ENCODE assay signal across 28 cellular contexts in genomic region chr11:71146846-71147245, GRCh38.
"Had no signal": no experiment of that assay in that cellular context is flagged by ENCODE, and none has a peak within 500 bp of the region (broad histone marks: within the 10 kb centered on the region; RNA-seq: fewer than 3 reads in every experiment).

No MANE protein-coding gene starts in this region.

- H3K36me3 ChIP-seq: esophagus muscularis mucosa, gastroesophageal sphincter, heart left ventricle, left ventricle myocardium inferior, lower lobe of right lung, pancreas, prostate gland, right atrium auricular region, thoracic aorta, tibial nerve, upper lobe of left lung, uterus had no signal

- H3K4me1 ChIP-seq: esophagus muscularis mucosa, foreskin keratinocyte, gastroesophageal sphincter, heart left ventricle, left ventricle myocardium inferior, lower lobe of right lung, pancreas, prostate gland, right atrium auricular region, tibial nerve, upper lobe of left lung, uterus had no signal

- H3K9me3 Mint-ChIP-seq: stimulated activated naive CD8-positive, alpha-beta T cell treated with anti-CD3 and anti-CD28 coated beads, Interleukin-15, Interleukin-2, amounts not matched to agents 100 ng/mL and 50 ng/mL, for 24 hours had no signal

- H2AFZ ChIP-seq: hepatocyte had no signal

- FAIRE-seq: endothelial cell of umbilical vein, pancreas had no signal

- H3K4me1 Mint-ChIP-seq: stimulated activated naive B cell treated with anti-CD40 and anti-IgM and Interleukin-4, amounts not matched to agents 10 μg/mL and 1 μg/mL and 100 μg/mL, for 72 hours had no signal

- H3K27ac ChIP-seq: coronary artery, esophagus muscularis mucosa, foreskin keratinocyte, gastroesophageal sphincter, heart left ventricle, hepatocyte, left ventricle myocardium inferior, lower lobe of right lung, pancreas, prostate gland, right atrium auricular region, skin epidermis, thoracic aorta, tibial nerve, upper lobe of left lung, uterus had no signal

- H3K27me3 ChIP-seq: foreskin keratinocyte, hepatocyte, pancreas, right atrium auricular region, tibial nerve, upper lobe of left lung, uterus had no signal

- H3K4me3 ChIP-seq: coronary artery, esophagus muscularis mucosa, gastroesophageal sphincter, heart left ventricle, hepatocyte, left ventricle myocardium inferior, lower lobe of right lung, pancreas, prostate gland, right atrium auricular region, skin epidermis, thoracic aorta, tibial nerve, upper lobe of left lung, uterus had no signal

- ATAC-seq: foreskin keratinocyte; gastroesophageal sphincter; heart left ventricle; left colon; naive thymus-derived CD8-positive, alpha-beta T cell; pancreas; stimulated activated naive B cell treated with anti-CD40 and anti-IgM and Interleukin-4, amounts not matched to agents 10 μg/mL and 1 μg/mL and 100 μg/mL, for 72 hours had no signal

- H3K9me3 ChIP-seq: esophagus muscularis mucosa, lower lobe of right lung, pancreas, prostate gland, right atrium auricular region, thoracic aorta, upper lobe of left lung, uterus had no signal

- H3K4me3 Mint-ChIP-seq: naive thymus-derived CD8-positive, alpha-beta T cell; nephron progenitor cell; stimulated activated naive B cell treated with anti-CD40 and anti-IgM and Interleukin-4, amounts not matched to agents 10 μg/mL and 1 μg/mL and 100 μg/mL, for 72 hours; stimulated activated naive CD8-positive, alpha-beta T cell treated with anti-CD3 and anti-CD28 coated beads, Interleukin-15, Interleukin-2, amounts not matched to agents 100 ng/mL and 50 ng/mL, for 24 hours had no signal

- H3K4me2 ChIP-seq: hepatocyte had no signal

- DNase-seq: dermis blood vessel endothelial cell; effector memory CD4-positive, alpha-beta T cell; foreskin keratinocyte; heart left ventricle; kidney glomerular epithelial cell; left colon; left ventricle myocardium inferior; lower lobe of right lung; naive thymus-derived CD8-positive, alpha-beta T cell; nephron progenitor cell; occipital lobe; pancreas; stimulated activated CD4-positive, alpha-beta T cell treated with anti-CD3 and anti-CD28 coated beads, Interleukin-15, amount 100 ng/mL, for 24 hours; stimulated activated CD4-positive, alpha-beta T cell treated with anti-CD3 and anti-CD28 coated beads, Interleukin-2, amount 100 ng/mL, for 48 hours; stimulated activated naive B cell treated with anti-CD40 and anti-IgM and Interleukin-4, amounts not matched to agents 10 μg/mL and 1 μg/mL and 100 μg/mL, for 72 hours; uterus had no signal

- H3K79me2 ChIP-seq: hepatocyte had no signal

- H3K27ac Mint-ChIP-seq: naive thymus-derived CD8-positive, alpha-beta T cell; nephron progenitor cell; stimulated activated naive B cell treated with anti-CD40 and anti-IgM and Interleukin-4, amounts not matched to agents 10 μg/mL and 1 μg/mL and 100 μg/mL, for 72 hours; stimulated activated naive CD8-positive, alpha-beta T cell treated with anti-CD3 and anti-CD28 coated beads, Interleukin-15, Interleukin-2, amounts not matched to agents 100 ng/mL and 50 ng/mL, for 24 hours had no signal
